ENCODE assay signal across 8 cellular contexts in genomic region chr4:52983563-52984303, GRCh38.
DNase-seq lines count a peak whose midpoint lies in the region; ATAC-seq and TF ChIP-seq lines count a peak whose summit lies in the region.

No MANE protein-coding gene starts in this region.

- H3K4me3 Mint-ChIP-seq in chondrocyte (ENCODE audit: unreplicated experiment): no peak overlapping the region

- H3K36me3 Mint-ChIP-seq in chondrocyte (ENCODE audit: low read depth): no peaks in the 10 kb centered on the region

- H3K9me3 ChIP-seq in NT2/D1 (ENCODE audit: insufficient read depth, low read length): no peaks in the 10 kb centered on the region
- H3K9me3 ChIP-seq in aorta (ENCODE audit: control insufficient read depth, low read length): no peaks in the 10 kb centered on the region

- no peaks in the 10 kb centered on the region for H3K9me3 Mint-ChIP-seq in chondrocyte (ENCODE audit: low read depth)

- peaks cover 11% of the 10 kb centered on the region for H3K4me1 Mint-ChIP-seq in chondrocyte (ENCODE audit: low read depth)

- WGBS in aorta, 2 donors: 0% methylated on average over 1 of the region's 1 CpG

- H3K27me3 ChIP-seq in NT2/D1 (ENCODE audit: insufficient read depth, insufficient read length) (no peaks in the 10 kb centered on the region), aorta (ENCODE audit: control insufficient read depth in 1 of 2, insufficient read depth in 2 of 2, low read length in 1 of 2) (no peaks in the 10 kb centered on the region)

- no peaks in the 10 kb centered on the region for H3K4me1 ChIP-seq in NT2/D1 (ENCODE audit: insufficient read depth, insufficient read length)
- H3K4me1 ChIP-seq in aorta (ENCODE audit: control insufficient read depth in 1 of 2, insufficient read depth in 2 of 2, low read length in 2 of 2): no peaks in the 10 kb centered on the region

- DNase-seq in AG20443 (ENCODE audit: low spot score): peak; percentile 55
- peak; percentile 73 for DNase-seq in HuH-7.5 (ENCODE audit: low spot score)
- peak; percentile 22 for DNase-seq in NT2/D1 (ENCODE audit: low read depth, low spot score)
- DNase-seq in chondrocyte (ENCODE audit: low spot score): no peak
- DNase-seq in left lobe of liver (ENCODE audit: low spot score): no peak
- DNase-seq in aorta: no peak
- DNase-seq in omental fat pad (ENCODE audit: low spot score): no peak

- no peak overlapping the region for H3K27ac Mint-ChIP-seq in chondrocyte (ENCODE audit: unreplicated experiment)

- peak; percentile 91 for TF ChIP-seq CTCF in chondrocyte (IDR thresholded peaks at IDR 0.05)
- TF ChIP-seq CTCF in omental fat pad (IDR thresholded peaks at IDR 0.05): peak in 1 of 3 donors; percentile 13

- intact Hi-C loops in aorta (cut with DNase I): loop anchor here (2.0 to 10.0 kb wide), 8 partner anchors 121 to 751 kb away; partner anchors contain the start of gene RASL11B (in 1 of the 2)

- H3K27me3 Mint-ChIP-seq in chondrocyte (ENCODE audit: low read depth): no peaks in the 10 kb centered on the region

- H3K36me3 ChIP-seq in NT2/D1 (ENCODE audit: insufficient read depth, insufficient read length, low read length) (no peaks in the 10 kb centered on the region), aorta (ENCODE audit: control insufficient read depth in 1 of 2, insufficient read depth in 2 of 2, low read length in 1 of 2) (no peaks in the 10 kb centered on the region)

- peak; percentile 70 for ATAC-seq in GM18502 (IDR thresholded peaks at IDR 0.05; ENCODE audit: poor library complexity, unreplicated experiment)
- ATAC-seq in left lobe of liver: peak; percentile 88
- peak; percentile 80 for ATAC-seq in aorta (ENCODE audit: low FRiP score)
- ATAC-seq in omental fat pad (ENCODE audit: low FRiP score): no peak

- H3K27ac ChIP-seq in aorta (ENCODE audit: low read depth in 1 of 2, low read length in 2 of 2): no peak overlapping the region

- H3K9ac ChIP-seq in NT2/D1 (ENCODE audit: insufficient read length, low read depth): no peak overlapping the region

- H3K4me3 ChIP-seq in NT2/D1 (ENCODE audit: insufficient read length, low read depth) (no peak overlapping the region), aorta (ENCODE audit: low read length in 2 of 2) (no peak overlapping the region)

Comparison
In these comparisons a context has a peak if more than half of its experiments do, and no peak if none do; other contexts are left out.
1. DNase-seq: peak in AG20443 (single experiment), HuH-7.5 (single experiment) and NT2/D1 (single experiment); none in chondrocyte (single experiment), left lobe of liver (single experiment), aorta (0 of 2) and omental fat pad (single experiment).